ENCODE assay signal across 8 cellular contexts in genomic region chr5:176817369-176817841, GRCh38. TPM values are rescaled to one million over a fixed set of nuclear protein-coding genes. Genes with fewer than 3 reads are reported as not detected.
A peak's percentile ranks its signal among the peaks of the same experiment; 100 is the strongest.
DNase-seq lines count a peak whose midpoint lies in the region; ATAC-seq and TF ChIP-seq lines count a peak whose summit lies in the region.

No MANE protein-coding gene starts in this region.

- CTCF ChIA-PET in mammary epithelial cell (lab: Charles Lee; ENCODE audit: low non-redundant PET): no interaction called here

- peak; percentile 1 for ATAC-seq in GM19025 (IDR thresholded peaks at IDR 0.05; ENCODE audit: low read depth, unreplicated experiment)
- no peak for ATAC-seq in GM21447 (IDR thresholded peaks at IDR 0.05; ENCODE audit: unreplicated experiment)

- WGBS in mammary epithelial cell (ENCODE audit: low coverage, missing lambda C conversion rate): 0% methylated on average over 1 of the region's 42 CpGs
- WGBS in transverse colon (ENCODE audit: low coverage in 1 of 2), 2 donors: 3% methylated on average over 17 of the region's 42 CpGs; no CpG with 5 or more reads in 1 of the 2 donors

- H3K27me3 ChIP-seq in mammary epithelial cell (ENCODE audit: insufficient read depth, low read length) (peaks cover 5% of the 10 kb centered on the region), parathyroid adenoma (ENCODE audit: control insufficient read depth, insufficient read depth, low read length) (no peaks in the 10 kb centered on the region), transverse colon (peaks cover 86% of the 10 kb centered on the region)

- TF ChIP-seq EP300 in transverse colon (IDR thresholded peaks at IDR 0.05; ENCODE audit: low read depth): no peak

- no peak for TF ChIP-seq POLR2A in transverse colon (IDR thresholded peaks at IDR 0.05)

- H3K27ac ChIP-seq in mammary epithelial cell (ENCODE audit: insufficient read depth, low read depth, low read length) (no peak overlapping the region), parathyroid adenoma (no peak overlapping the region), transverse colon (no peak overlapping the region)

- peak overlapping the region; percentile 65 for H2AFZ ChIP-seq in mammary epithelial cell (ENCODE audit: low read depth, low read length)
- peak overlapping the region; percentile 78 for H2AFZ ChIP-seq in parathyroid adenoma

- dilution Hi-C loops in mammary epithelial cell (cut with HindIII; ENCODE audit: low sequenced_read_pairs): no loop called here

- peaks cover 17% of the 10 kb centered on the region for H3K4me1 ChIP-seq in mammary epithelial cell (ENCODE audit: insufficient read depth, low read length)
- H3K4me1 ChIP-seq in parathyroid adenoma: peaks cover 40% of the 10 kb centered on the region
- H3K4me1 ChIP-seq in transverse colon: peaks cover 0 to 14% (median 12%) of the 10 kb centered on the region in 4 donors

- no TSS peak for BruUV-seq in mammary epithelial cell (replicated peaks; lab: Mats Ljungman, UMichigan)

- H3K4me3 ChIP-seq in mammary epithelial cell (replicated peaks in 1 of 3; ENCODE audit: insufficient read depth in 1 of 3, low read depth in 2 of 3, low read length in 3 of 3): peak overlapping the region in 2 of 3 experiments; percentile 23 to 36
- no peak overlapping the region for H3K4me3 ChIP-seq in parathyroid adenoma (ENCODE audit: low read depth, low read length)
- H3K4me3 ChIP-seq in transverse colon: peak overlapping the region in 2 of 4 donors; percentile 38 to 52

- in situ Hi-C loops in mammary epithelial cell (cut with MboI; ENCODE audit: low sequenced_read_pairs in 2 of 2): no loop called here
- in situ Hi-C loops in transverse colon (cut with MboI; ENCODE audit: low pct_ligation_motif_present in 1 of 4, low pct_unique_long_range_greater_than_20kb in 1 of 4, low sequenced_read_pairs in 3 of 4): no loop called here

- TF ChIP-seq CTCF in mammary epithelial cell (conservative IDR thresholded peaks at IDR 0.05 in 1 of 2, IDR thresholded peaks at IDR 0.05 in 1 of 2; ENCODE audit: extremely low read depth in 1 of 2, insufficient read depth in 1 of 2, low read depth in 1 of 2, low read length in 2 of 2) (no peak), parathyroid adenoma (IDR thresholded peaks at IDR 0.05) (no peak), transverse colon (IDR thresholded peaks at IDR 0.05) (no peak)

- intact Hi-C loops in mammary epithelial cell (cut with micrococcal nuclease): loop anchor here (2.0 to 10.0 kb wide), 2 partner anchors 137 to 157 kb away; no protein-coding TSS in a partner anchor
- intact Hi-C loops in transverse colon (cut with DNase I; ENCODE audit: low total_unique reads): no loop called here

- H4K20me1 ChIP-seq in mammary epithelial cell (ENCODE audit: insufficient read depth, low read length): no peaks in the 10 kb centered on the region

- H3K9me3 ChIP-seq in mammary epithelial cell (replicated peaks; ENCODE audit: insufficient read depth, low read length) (no peaks in the 10 kb centered on the region), parathyroid adenoma (ENCODE audit: control insufficient read depth, low read length) (no peaks in the 10 kb centered on the region), transverse colon (no peaks in the 10 kb centered on the region)

- H3K9ac ChIP-seq in mammary epithelial cell (ENCODE audit: insufficient read depth, low read length): no peak overlapping the region
- H3K9ac ChIP-seq in parathyroid adenoma: no peak overlapping the region

- H3K36me3 ChIP-seq in mammary epithelial cell (ENCODE audit: insufficient read depth, low read length) (no peaks in the 10 kb centered on the region), parathyroid adenoma (ENCODE audit: control insufficient read depth, insufficient read depth, low read length) (no peaks in the 10 kb centered on the region), transverse colon (no peaks in the 10 kb centered on the region)

- H3K79me2 ChIP-seq in mammary epithelial cell (ENCODE audit: insufficient read depth, low read length) (no peaks in the 10 kb centered on the region), parathyroid adenoma (peaks cover 6% of the 10 kb centered on the region)

- DNase-seq in NCI-H1694 (lab: John Stamatoyannopoulos, UW): peak; percentile 18
- DNase-seq in mammary epithelial cell: no peak
- no peak for DNase-seq in pons (ENCODE audit: low spot score)
- no peak for DNase-seq in transverse colon
- DNase-seq in NCI-H1930 (lab: John Stamatoyannopoulos, UW): no peak

- peak overlapping the region; percentile 82 for H3K4me2 ChIP-seq in mammary epithelial cell (ENCODE audit: insufficient read depth, low read depth, low read length)
- no peak overlapping the region for H3K4me2 ChIP-seq in parathyroid adenoma (ENCODE audit: low read length)

RNA-seq across cellular contexts. Expression of gene UNC5A, which starts 7.0 kb away (rescaled TPM):
- total RNA-seq in mammary epithelial cell (under 1 TPM in 1 of 2 donors, not detected in 1; 0.07 TPM), transverse colon (under 1 TPM in 1 of 4 donors, not detected in 3; 0.32 TPM)
- 0.07 TPM for polyA plus RNA-seq in mammary epithelial cell
- polyA minus RNA-seq in mammary epithelial cell: not detected
